8 cellular contexts compared by ENCODE assay signal in genomic region chr20:64080013-64080812, GRCh38. TPM values are rescaled to one million over a fixed set of nuclear protein-coding genes. Genes with fewer than 3 reads are reported as not detected.
DNase-seq lines count a peak whose midpoint lies in the region; ATAC-seq lines count a peak whose summit lies in the region.

OPRL1 (plus strand) TSS chr20:64080082; CDS start chr20:64092721, 12,639 bp downstream.

- H3K4me1 Mint-ChIP-seq in natural killer cell treated with Interleukin-12 subunit alpha and Interleukin-12 subunit beta and Interleukin-15 and Interleukin-18, amount 100 ng/mL, for 72 hours (ENCODE audit: low read depth in 2 of 2): peaks cover 15 to 32% of the 10 kb centered on the region in 2 donors

- H3K36me3 Mint-ChIP-seq in natural killer cell treated with Interleukin-12 subunit alpha and Interleukin-12 subunit beta and Interleukin-15 and Interleukin-18, amount 100 ng/mL, for 72 hours: no peaks in the 10 kb centered on the region

- peaks cover 5% of the 10 kb centered on the region in 2 donors for H3K27me3 Mint-ChIP-seq in natural killer cell treated with Interleukin-12 subunit alpha and Interleukin-12 subunit beta and Interleukin-15 and Interleukin-18, amount 100 ng/mL, for 72 hours

- no peaks in the 10 kb centered on the region for H3K9me3 Mint-ChIP-seq in natural killer cell treated with Interleukin-12 subunit alpha and Interleukin-12 subunit beta and Interleukin-15 and Interleukin-18, amount 100 ng/mL, for 72 hours

- peak in 4 of 5 donors; percentile 39 to 56 (median 50) for DNase-seq in T-helper 1 cell
- peak; percentile 56 for DNase-seq in effector CD8-positive, alpha-beta T cell (lab: John Stamatoyannopoulos, UW)
- no peak for DNase-seq in natural killer cell treated with Interleukin-12 subunit alpha and Interleukin-12 subunit beta and Interleukin-15 and Interleukin-18, amount 100 ng/mL, for 72 hours (ENCODE audit: low spot score)
- no peak for DNase-seq in posterior vena cava (ENCODE audit: low spot score)
- no peak for DNase-seq in NCI-H187 treated with DMSO at 0.1 percent for 48 hours (lab: John Stamatoyannopoulos, UW)

- ATAC-seq in GM19452 (IDR thresholded peaks at IDR 0.05; ENCODE audit: unreplicated experiment) (peak; percentile 34), GM21786 (IDR thresholded peaks at IDR 0.05; ENCODE audit: unreplicated experiment) (no peak), HG02870 (IDR thresholded peaks at IDR 0.05; ENCODE audit: unreplicated experiment) (no peak)
- peak in 1 of 2 donors; percentile 0 for ATAC-seq in natural killer cell treated with Interleukin-12 subunit alpha and Interleukin-12 subunit beta and Interleukin-15 and Interleukin-18, amount 100 ng/mL, for 72 hours

- H3K27ac Mint-ChIP-seq in natural killer cell treated with Interleukin-12 subunit alpha and Interleukin-12 subunit beta and Interleukin-15 and Interleukin-18, amount 100 ng/mL, for 72 hours: peak within 1 kb of the TSS; percentile 68 to 71

- H3K4me3 Mint-ChIP-seq in natural killer cell treated with Interleukin-12 subunit alpha and Interleukin-12 subunit beta and Interleukin-15 and Interleukin-18, amount 100 ng/mL, for 72 hours: peak within 1 kb of the TSS; percentile 82

- intact Hi-C loops in posterior vena cava (cut with DNase I): no loop called here

RNA-seq across cellular contexts. Expression of gene OPRL1, which starts in this region (rescaled TPM):
- under 1 TPM; 0.12 to 0.20 TPM for total RNA-seq in natural killer cell treated with Interleukin-12 subunit alpha and Interleukin-12 subunit beta and Interleukin-15 and Interleukin-18, amount 100 ng/mL, for 72 hours
- 1 to 10 TPM in 1 of 2 donors, under 1 TPM in 1; 0.76 to 1.4 TPM for total RNA-seq in posterior vena cava

Comparison
In these comparisons a context has a peak if more than half of its experiments do, and no peak if none do; other contexts are left out.
1. DNase-seq: peak in T-helper 1 cell (4 of 5) and effector CD8-positive, alpha-beta T cell (single experiment); none in natural killer cell treated with Interleukin-12 subunit alpha and Interleukin-12 subunit beta and Interleukin-15 and Interleukin-18, amount 100 ng/mL, for 72 hours (single experiment), posterior vena cava (single experiment) and NCI-H187 treated with DMSO at 0.1 percent for 48 hours (single experiment).